22 cellular contexts compared by ENCODE assay signal in the genomic region with DNA sequence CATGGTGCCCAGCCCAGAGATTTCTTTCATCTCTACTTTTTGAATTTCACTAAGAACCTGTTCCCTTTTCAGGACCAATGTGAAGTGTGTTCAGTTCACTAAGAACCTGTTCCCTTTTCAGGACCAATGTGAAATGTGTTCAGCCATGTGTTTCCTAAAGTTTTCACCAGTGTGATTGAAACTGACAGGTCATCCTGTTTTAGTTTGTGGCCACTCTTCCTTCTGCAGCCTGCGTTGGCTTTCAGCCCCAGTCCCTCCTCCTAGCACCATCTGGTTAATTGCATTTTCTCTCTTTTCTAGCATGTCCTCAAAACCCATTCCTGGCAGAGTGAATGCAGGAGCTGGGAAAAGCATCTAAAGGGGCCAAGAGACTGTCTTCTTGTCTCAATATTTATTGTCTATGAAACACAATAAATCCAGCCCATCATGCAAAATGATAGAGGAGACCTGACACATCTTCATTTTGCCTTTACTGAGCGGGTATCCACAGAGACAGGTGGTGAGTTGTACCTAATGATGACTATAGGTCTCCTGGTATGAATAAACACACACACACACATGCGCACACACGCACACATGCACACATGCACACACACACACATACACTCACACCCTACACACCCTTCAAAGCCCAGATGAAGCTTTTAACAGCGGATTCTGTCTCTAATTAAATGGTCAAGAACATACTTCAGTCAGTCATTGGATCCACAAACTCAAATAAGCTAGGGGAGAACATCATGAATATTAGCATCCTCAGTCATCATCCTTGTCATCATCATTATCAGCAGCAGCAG. TPM values are rescaled to one million over a fixed set of nuclear protein-coding genes. Genes with fewer than 3 reads are reported as not detected.
DNase-seq lines count a peak whose midpoint lies in the region; ATAC-seq and TF ChIP-seq lines count a peak whose summit lies in the region.
"Had no signal": no experiment of that assay in that cellular context is flagged by ENCODE, and none has a peak within 500 bp of the region (broad histone marks: within the 10 kb centered on the region; RNA-seq: fewer than 3 reads in every experiment).

No MANE protein-coding gene starts in this region.

- CTCF ChIA-PET in activated CD4-positive, alpha-beta T cell treated with anti-CD3 and anti-CD28 coated beads, Interleukin-2, amount 10 ng/mL, durations not matched to agents 7 days and 5 days (lab: Charles Lee): no interaction called here

- H3K27me3 Mint-ChIP-seq in activated CD4-positive, alpha-beta T cell treated with anti-CD3 and anti-CD28 coated beads, Interleukin-2, amount 10 ng/mL, durations not matched to agents 7 days and 5 days: peaks cover 17% of the 10 kb centered on the region

- no peak overlapping the region for H3K4me3 Mint-ChIP-seq in activated CD4-positive, alpha-beta T cell treated with anti-CD3 and anti-CD28 coated beads, Interleukin-2, amount 10 ng/mL, durations not matched to agents 7 days and 5 days
- H3K4me3 Mint-ChIP-seq: activated CD8-positive, alpha-beta T cell treated with anti-CD3 and anti-CD28 coated beads, Interleukin-2, amount 10 ng/mL, durations not matched to agents 7 days and 5 days; activated naive CD8-positive, alpha-beta T cell treated with anti-CD3 and anti-CD28 coated beads, Interleukin-2, amount 50 U/mL, for 24 hours; activated T-helper 17 cell treated with anti-CD3 and anti-CD28 coated beads, Interleukin-2, amount 50 U/mL, for 72 hours; naive B cell; T-helper 1 cell treated with Interleukin-12 subunit alpha and Interleukin-12 subunit beta and Interleukin-4 antibody, amounts not matched to agents 30 μg/mL and 1 μg/mL, for 36 hours had no signal

- peaks cover 11% of the 10 kb centered on the region for H3K4me1 Mint-ChIP-seq in activated CD4-positive, alpha-beta T cell treated with anti-CD3 and anti-CD28 coated beads, Interleukin-2, amount 10 ng/mL, durations not matched to agents 7 days and 5 days
- H3K4me1 Mint-ChIP-seq: activated T-helper 17 cell treated with anti-CD3 and anti-CD28 coated beads, Interleukin-2, amount 50 U/mL, for 72 hours had no signal

- DNase-seq in GM12865 (ENCODE audit: low read depth): peak; percentile 66
- peak; percentile 21 to 71 for DNase-seq in NCI-H446 (lab: John Stamatoyannopoulos, UW)
- DNase-seq in cerebellar nuclear complex (lab: John Stamatoyannopoulos, UW): peak; percentile 40 to 84
- DNase-seq in activated CD4-positive, alpha-beta T cell treated with anti-CD3 and anti-CD28 coated beads, Interleukin-2, amount 10 ng/mL, durations not matched to agents 7 days and 5 days: no peak
- DNase-seq in activated CD4-positive, alpha-beta T cell treated with anti-CD3 and anti-CD28 coated beads for 48 hours: no peak
- DNase-seq: activated CD8-positive, alpha-beta T cell treated with anti-CD3 and anti-CD28 coated beads, Interleukin-2, amount 10 ng/mL, durations not matched to agents 7 days and 5 days; activated naive CD8-positive, alpha-beta T cell treated with anti-CD3 and anti-CD28 coated beads, Interleukin-2, amount 50 U/mL, for 24 hours; effector CD4-positive, alpha-beta T cell; head of caudate nucleus; naive B cell; NCI-H2081 treated with DMSO at 0.1 percent for 48 hours; NK-92 treated with Interleukin-12 subunit alpha and Interleukin-12 subunit beta, amount 100 ng/mL, for 24 hours; posterior cingulate gyrus; stimulated activated CD4-positive, alpha-beta T cell treated with anti-CD3 and anti-CD28 coated beads, Interleukin-4, amount 100 ng/mL, for 1 hour had no signal

- peak; percentile 29 for ATAC-seq in GM21423 (IDR thresholded peaks at IDR 0.05; ENCODE audit: unreplicated experiment)
- no peak for ATAC-seq in HG02973 (IDR thresholded peaks at IDR 0.05; ENCODE audit: unreplicated experiment)
- ATAC-seq in HG03159 (IDR thresholded peaks at IDR 0.05; ENCODE audit: unreplicated experiment): no peak
- ATAC-seq: activated CD8-positive, alpha-beta T cell treated with anti-CD3 and anti-CD28 coated beads, Interleukin-2, amount 10 ng/mL, durations not matched to agents 7 days and 5 days; activated naive CD8-positive, alpha-beta T cell treated with anti-CD3 and anti-CD28 coated beads, Interleukin-2, amount 50 U/mL, for 24 hours; activated T-helper 17 cell treated with anti-CD3 and anti-CD28 coated beads, Interleukin-2, amount 50 U/mL, for 72 hours had no signal

- H3K9me3 Mint-ChIP-seq in activated CD4-positive, alpha-beta T cell treated with anti-CD3 and anti-CD28 coated beads, Interleukin-2, amount 10 ng/mL, durations not matched to agents 7 days and 5 days: peaks cover 4% of the 10 kb centered on the region
- H3K9me3 Mint-ChIP-seq: activated naive CD8-positive, alpha-beta T cell treated with anti-CD3 and anti-CD28 coated beads, Interleukin-2, amount 50 U/mL, for 24 hours; activated T-helper 17 cell treated with anti-CD3 and anti-CD28 coated beads, Interleukin-2, amount 50 U/mL, for 72 hours; T-helper 1 cell treated with Interleukin-12 subunit alpha and Interleukin-12 subunit beta and Interleukin-4 antibody, amounts not matched to agents 30 μg/mL and 1 μg/mL, for 36 hours had no signal

- no peak overlapping the region for H3K27ac Mint-ChIP-seq in activated CD4-positive, alpha-beta T cell treated with anti-CD3 and anti-CD28 coated beads, Interleukin-2, amount 10 ng/mL, durations not matched to agents 7 days and 5 days
- H3K27ac Mint-ChIP-seq: activated CD8-positive, alpha-beta T cell treated with anti-CD3 and anti-CD28 coated beads, Interleukin-2, amount 10 ng/mL, durations not matched to agents 7 days and 5 days; activated naive CD8-positive, alpha-beta T cell treated with anti-CD3 and anti-CD28 coated beads, Interleukin-2, amount 50 U/mL, for 24 hours; activated T-helper 17 cell treated with anti-CD3 and anti-CD28 coated beads, Interleukin-2, amount 50 U/mL, for 72 hours; T-helper 1 cell treated with Interleukin-12 subunit alpha and Interleukin-12 subunit beta and Interleukin-4 antibody, amounts not matched to agents 30 μg/mL and 1 μg/mL, for 36 hours had no signal

- TF ChIP-seq CTCF in GM12865 (IDR thresholded peaks at IDR 0.05; ENCODE audit: insufficient read depth, low read depth, low read length, missing control alignments): no peak

- POLR2A ChIA-PET in activated CD4-positive, alpha-beta T cell treated with anti-CD3 and anti-CD28 coated beads, Interleukin-2, amount 10 ng/mL, durations not matched to agents 7 days and 5 days (lab: Charles Lee): no interaction called here

- H3K4me3 ChIP-seq in GM12865 (ENCODE audit: low read depth, low read length): no peak overlapping the region
- H3K4me3 ChIP-seq: cardiac muscle cell, skin epidermis, suprapubic skin had no signal

- no peaks in the 10 kb centered on the region for H3K36me3 Mint-ChIP-seq in activated CD4-positive, alpha-beta T cell treated with anti-CD3 and anti-CD28 coated beads, Interleukin-2, amount 10 ng/mL, durations not matched to agents 7 days and 5 days (ENCODE audit: low read depth)
- H3K36me3 Mint-ChIP-seq: naive B cell had no signal

RNA-seq across cellular contexts. Expression of a gene that starts 6.1 kb away (rescaled TPM):
- 10 to 100 TPM; 42.4 to 47.3 TPM for total RNA-seq in activated CD4-positive, alpha-beta T cell treated with anti-CD3 and anti-CD28 coated beads, Interleukin-2, amount 10 ng/mL, durations not matched to agents 7 days and 5 days

RNA-seq across cellular contexts. Expression of a gene that starts 56.2 kb away (rescaled TPM):
- not detected for total RNA-seq in activated CD4-positive, alpha-beta T cell treated with anti-CD3 and anti-CD28 coated beads, Interleukin-2, amount 10 ng/mL, durations not matched to agents 7 days and 5 days

Comparison
In these comparisons a context has a peak if more than half of its experiments do, and no peak if none do; other contexts are left out.
1. DNase-seq: peak in GM12865 (single experiment), NCI-H446 (2 of 2) and cerebellar nuclear complex (2 of 2); none in activated CD4-positive, alpha-beta T cell treated with anti-CD3 and anti-CD28 coated beads, Interleukin-2, amount 10 ng/mL, durations not matched to agents 7 days and 5 days (single experiment) and activated CD4-positive, alpha-beta T cell treated with anti-CD3 and anti-CD28 coated beads for 48 hours (single experiment).